Comparison of ENCODE assay signal across 16 cellular contexts in genomic region chr2:27707462-27708256, GRCh38. TPM values are rescaled to one million over a fixed set of nuclear protein-coding genes. Genes with fewer than 3 reads are reported as not detected.
DNase-seq lines count a peak whose midpoint lies in the region; ATAC-seq, FAIRE-seq and TF ChIP-seq lines count a peak whose summit lies in the region.
"Had no signal": no experiment of that assay in that cellular context is flagged by ENCODE, and none has a peak within 500 bp of the region (broad histone marks: within the 10 kb centered on the region; RNA-seq: fewer than 3 reads in every experiment).

No MANE protein-coding gene starts in this region.

- peaks cover 94% of the 10 kb centered on the region for H3K4me1 ChIP-seq in A549
- H3K4me1 ChIP-seq in adrenal gland (replicated peaks in 1 of 2), result peaks cover 22 to 37% of the 10 kb centered on the region in 2 donors
- H3K4me1 ChIP-seq in prostate gland (replicated peaks), result peaks cover 14% of the 10 kb centered on the region
- peaks cover 6% of the 10 kb centered on the region for H3K4me1 ChIP-seq in CD8-positive, alpha-beta memory T cell (ENCODE audit: insufficient read depth, low read length)

- no peaks in the 10 kb centered on the region for H3K27me3 Mint-ChIP-seq in CD8-positive, alpha-beta memory T cell

- H3K36me3 ChIP-seq in adrenal gland (replicated peaks in 1 of 2), result no peaks in the 10 kb centered on the region
- no peaks in the 10 kb centered on the region for H3K36me3 ChIP-seq in prostate gland
- no peaks in the 10 kb centered on the region for H3K36me3 ChIP-seq in CD8-positive, alpha-beta memory T cell (ENCODE audit: insufficient read depth, low read length)
- H3K36me3 ChIP-seq: WERI-Rb-1 had no signal

- CTCF ChIA-PET in A549 (lab: Yijun Ruan, JAX), result interaction anchor here (0.8 to 7.7 kb wide), 10 partner anchors 15 to 745 kb away, joined by 3 to 167 read pairs (median 6); no protein-coding TSS in a partner anchor
- CTCF ChIA-PET in CD8-positive, alpha-beta memory T cell (lab: Charles Lee), result interaction anchor here (1.4 kb wide), 1 partner anchor 66 kb away, joined by 4 read pairs; no protein-coding TSS in a partner anchor

- no peak for TF ChIP-seq EP300 in A549 (IDR thresholded peaks at IDR 0.05)

- no peak for FAIRE-seq in A549 (lab: Jason Lieb, UNC)
- FAIRE-seq: RCC 7860 had no signal

- peaks cover 4 to 10% (median 4%) of the 10 kb centered on the region in 3 donors for H3K4me1 Mint-ChIP-seq in CD8-positive, alpha-beta memory T cell

- H3K4me3 ChIP-seq in A549, result no peak overlapping the region
- H3K4me3 ChIP-seq in adrenal gland, result no peak overlapping the region
- H3K4me3 ChIP-seq in prostate gland, result no peak overlapping the region
- H3K4me3 ChIP-seq in CD8-positive, alpha-beta memory T cell (ENCODE audit: low read length), result no peak overlapping the region

- H3K9me3 Mint-ChIP-seq in CD8-positive, alpha-beta memory T cell, result no peaks in the 10 kb centered on the region
- H3K9me3 Mint-ChIP-seq: brain; stimulated activated naive B cell treated with anti-CD40 and anti-IgM and Interleukin-4, amounts not matched to agents 10 μg/mL and 1 μg/mL and 100 μg/mL, for 72 hours had no signal

- no peak for ATAC-seq in A549
- no peak for ATAC-seq in left lobe of liver
- ATAC-seq in HG03039 (IDR thresholded peaks at IDR 0.05; ENCODE audit: unreplicated experiment), result no peak
- ATAC-seq: HCT116; stimulated activated naive B cell treated with anti-CD40 and anti-IgM and Interleukin-4, amounts not matched to agents 10 μg/mL and 1 μg/mL and 100 μg/mL, for 72 hours had no signal

- intact Hi-C loops in adrenal gland (cut with DNase I) (loop anchor here (10.0 kb wide), 2 partner anchors 687 to 697 kb away; partner anchors contain the start of gene FOSL2 (in 1 of the 2)), prostate gland (cut with DNase I) (loop anchor here (2.0 to 5.0 kb wide), 2 partner anchors 65 to 115 kb away; no protein-coding TSS in a partner anchor)

- peak overlapping the region; percentile 91 to 99 for H3K27ac ChIP-seq in A549
- H3K27ac ChIP-seq in adrenal gland, result peak overlapping the region in 4 of 5 donors; percentile 68 to 91 (median 80)
- peak overlapping the region; percentile 85 to 89 for H3K27ac ChIP-seq in prostate gland
- H3K27ac ChIP-seq in CD8-positive, alpha-beta memory T cell (ENCODE audit: low read depth, low read length), result no peak overlapping the region
- H3K27ac ChIP-seq: WERI-Rb-1 had no signal

- TF ChIP-seq CTCF in A549 (IDR thresholded peaks at IDR 0.05) (no peak), adrenal gland (IDR thresholded peaks at IDR 0.05) (no peak), prostate gland (IDR thresholded peaks at IDR 0.05) (no peak)

- H3K27me3 ChIP-seq in adrenal gland, result no peaks in the 10 kb centered on the region
- H3K27me3 ChIP-seq in prostate gland (replicated peaks; ENCODE audit: insufficient read depth), result no peaks in the 10 kb centered on the region
- no peaks in the 10 kb centered on the region for H3K27me3 ChIP-seq in CD8-positive, alpha-beta memory T cell (ENCODE audit: insufficient read depth, low read length, poor library complexity, severe bottlenecking)

- DNase-seq in A549 (ENCODE audit: low read depth in 1 of 2, low spot score in 1 of 2) (no peak), adrenal gland (peak in 5 of 7 donors; percentile 55 to 69 (median 64)), fibroblast of the conjunctiva (ENCODE audit: low read depth) (peak; percentile 24), prostate gland (ENCODE audit: low spot score) (no peak), cerebellar cortex (ENCODE audit: low spot score) (no peak), left lobe of liver (ENCODE audit: low spot score) (no peak)
- DNase-seq in CD8-positive, alpha-beta memory T cell, result no peak
- DNase-seq: activated effector memory CD4-positive, alpha-beta T cell treated with anti-CD3 and anti-CD28 coated beads, Interleukin-2, amount 50 U/mL, for 16 hours; foreskin melanocyte; NCI-H526 treated with DMSO at 0.1 percent for 48 hours; stimulated activated naive B cell treated with anti-CD40 and anti-IgM and Interleukin-4, amounts not matched to agents 10 μg/mL and 1 μg/mL and 100 μg/mL, for 72 hours; WERI-Rb-1 had no signal

- no peak overlapping the region for H3K4me3 Mint-ChIP-seq in CD8-positive, alpha-beta memory T cell
- H3K4me3 Mint-ChIP-seq: brain; stimulated activated naive B cell treated with anti-CD40 and anti-IgM and Interleukin-4, amounts not matched to agents 10 μg/mL and 1 μg/mL and 100 μg/mL, for 72 hours had no signal

- TF ChIP-seq POLR2A in A549 (IDR thresholded peaks at IDR 0.05; ENCODE audit: low read length), result no peak
- peak in 1 of 2 donors; percentile 12 for TF ChIP-seq POLR2A in adrenal gland (IDR thresholded peaks at IDR 0.05)
- TF ChIP-seq POLR2A in prostate gland (IDR thresholded peaks at IDR 0.05), result no peak

- peak overlapping the region; percentile 9; the same call in 2 of the 3 replicates for H3K4me2 ChIP-seq in A549

- H3K27ac Mint-ChIP-seq in CD8-positive, alpha-beta memory T cell, result no peak overlapping the region
- H3K27ac Mint-ChIP-seq: stimulated activated naive B cell treated with anti-CD40 and anti-IgM and Interleukin-4, amounts not matched to agents 10 μg/mL and 1 μg/mL and 100 μg/mL, for 72 hours had no signal

- H3K36me3 Mint-ChIP-seq in CD8-positive, alpha-beta memory T cell, result no peaks in the 10 kb centered on the region
- H3K36me3 Mint-ChIP-seq: brain; stimulated activated naive B cell treated with anti-CD40 and anti-IgM and Interleukin-4, amounts not matched to agents 10 μg/mL and 1 μg/mL and 100 μg/mL, for 72 hours had no signal

- no peak for TF ChIP-seq RAD21 in A549 (conservative IDR thresholded peaks at IDR 0.05 in 1 of 2, IDR thresholded peaks at IDR 0.05 in 1 of 2)

- 92% methylated on average over 9 of the region's 9 CpGs for WGBS in A549 (ENCODE audit: missing lambda C conversion rate)
- WGBS in adrenal gland, 4 donors, result 59 to 65% (median 64%) methylated on average over 9 of the region's 9 CpGs
- 63% methylated on average over 9 of the region's 9 CpGs for WGBS in prostate gland

- H3K9me3 ChIP-seq in A549 (no peaks in the 10 kb centered on the region), adrenal gland (replicated peaks in 1 of 3) (no peaks in the 10 kb centered on the region), prostate gland (no peaks in the 10 kb centered on the region)
- no peaks in the 10 kb centered on the region for H3K9me3 ChIP-seq in CD8-positive, alpha-beta memory T cell (ENCODE audit: low read length)

- POLR2A ChIA-PET in A549 (lab: Yijun Ruan, JAX), result interaction anchor here (1.3 to 1.5 kb wide), 2 partner anchors 9 to 16 kb away, joined by 5 read pairs; no protein-coding TSS in a partner anchor
- POLR2A ChIA-PET in CD8-positive, alpha-beta memory T cell (lab: Charles Lee), result no interaction called here

TF ChIP-seq in A549, 52 proteins besides CTCF, POLR2A, EP300 and RAD21:
- TF ChIP-seq FOSB (CRISPR knock-in tag; IDR thresholded peaks at IDR 0.05), result no peak
- TF ChIP-seq GATA3 (IDR thresholded peaks at IDR 0.05; ENCODE audit: borderline replicate concordance), result no peak
- TF ChIP-seq BCL3 (IDR thresholded peaks at IDR 0.05), result no peak
- no peak for TF ChIP-seq ZFP36 (IDR thresholded peaks at IDR 0.05; ENCODE audit: borderline replicate concordance, partially characterized antibody)
- no peak for TF ChIP-seq BHLHE40 (IDR thresholded peaks at IDR 0.05; ENCODE audit: low read depth, low read length)
- TF ChIP-seq NR3C1 (IDR thresholded peaks at IDR 0.05), result no peak
- no peak for TF ChIP-seq CBX2 (IDR thresholded peaks at IDR 0.05; ENCODE audit: borderline replicate concordance, low read depth)
- TF ChIP-seq ELK1 (IDR thresholded peaks at IDR 0.05; ENCODE audit: low read depth, low read length), result no peak

RNA-seq across cellular contexts. Expression of gene SLC4A1AP, which starts 44.0 kb away (rescaled TPM):
- 21.1 and 33.0 TPM in 2 replicates for polyA plus RNA-seq in A549 (2011; rRNA removed)
- polyA plus RNA-seq in A549 (2012; cell fraction: cytosol; rRNA removed), result 13.0 and 13.6 TPM in 2 replicates
- polyA plus RNA-seq in A549 (2012; cell fraction: nucleus; rRNA removed), result 18.0 and 18.2 TPM in 2 replicates
- polyA plus RNA-seq in A549 (2017; fragmentation: RNase III; extraction: RNeasy Plus Mini Kit Qiagen cat#74134 plus additional on column Dnase treatment), result 30.0 to 32.6 TPM (median 31.8 TPM) in 3 replicates
- polyA minus RNA-seq in A549 (2011; rRNA and poly(A)+ RNA removed), result 7.2 and 11.3 TPM in 2 replicates
- 10 to 100 TPM; 14.4 to 28.6 (median 22.3) TPM for total RNA-seq in adrenal gland
- 10 to 100 TPM; 13.0 to 41.1 (median 15.0) TPM for polyA plus RNA-seq in adrenal gland
- 10 to 100 TPM; 19.8 to 37.9 TPM for total RNA-seq in prostate gland
- total RNA-seq in left lobe of liver, result 7.6 TPM
- 10 to 100 TPM; 28.6 to 29.6 TPM for total RNA-seq in CD8-positive, alpha-beta memory T cell
- polyA plus RNA-seq in CD8-positive, alpha-beta memory T cell, result 29.1 TPM

RNA-seq across cellular contexts. Expression of gene SUPT7L, which starts 44.2 kb away (rescaled TPM):
- 67.0 and 73.1 TPM in 2 replicates for polyA plus RNA-seq in A549 (2011; rRNA removed)
- 34.5 and 40.3 TPM in 2 replicates for polyA plus RNA-seq in A549 (2012; cell fraction: cytosol; rRNA removed)
- 43.4 and 61.7 TPM in 2 replicates for polyA plus RNA-seq in A549 (2012; cell fraction: nucleus; rRNA removed)
- 34.5 to 41.2 TPM (median 39.5 TPM) in 3 replicates for polyA plus RNA-seq in A549 (2017; fragmentation: RNase III; extraction: RNeasy Plus Mini Kit Qiagen cat#74134 plus additional on column Dnase treatment)
- polyA minus RNA-seq in A549 (2011; rRNA and poly(A)+ RNA removed), result 51.2 and 51.3 TPM in 2 replicates
- 10 to 100 TPM; 16.6 to 36.9 (median 31.0) TPM for total RNA-seq in adrenal gland
- 10 to 100 TPM; 36.8 to 51.4 (median 50.0) TPM for polyA plus RNA-seq in adrenal gland
- 10 to 100 TPM; 18.6 to 34.2 TPM for total RNA-seq in prostate gland
- total RNA-seq in left lobe of liver, result 12.2 TPM
- 10 to 100 TPM; 31.1 to 33.6 TPM for total RNA-seq in CD8-positive, alpha-beta memory T cell
- 24.6 TPM for polyA plus RNA-seq in CD8-positive, alpha-beta memory T cell

Comparison
In these comparisons a context has a peak if more than half of its experiments do, and no peak if none do; other contexts are left out.
1. DNase-seq: peak in adrenal gland (5 of 7) and fibroblast of the conjunctiva (single experiment); none in A549 (0 of 2), prostate gland (single experiment), cerebellar cortex (single experiment), left lobe of liver (single experiment) and CD8-positive, alpha-beta memory T cell (0 of 5).